12 cellular contexts compared by ENCODE assay signal in genomic region chr2:196293751-196294486, GRCh38.
A peak's percentile ranks its signal among the peaks of the same experiment; 100 is the strongest.
DNase-seq lines count a peak whose midpoint lies in the region; ATAC-seq and TF ChIP-seq lines count a peak whose summit lies in the region.
"Had no signal": no experiment of that assay in that cellular context is flagged by ENCODE, and none has a peak within 500 bp of the region (broad histone marks: within the 10 kb centered on the region; RNA-seq: fewer than 3 reads in every experiment).

No MANE protein-coding gene starts in this region.

- H3K4me3 ChIP-seq in choroid plexus epithelial cell (ENCODE audit: low read depth, low read length), result no peak overlapping the region
- H3K4me3 ChIP-seq: esophagus squamous epithelium, tibial artery had no signal

- no peak for ATAC-seq in HG03135 (IDR thresholded peaks at IDR 0.05; ENCODE audit: unreplicated experiment)

- peak; percentile 83 for DNase-seq in DMS53 (lab: John Stamatoyannopoulos, UW)
- peak; percentile 84 for DNase-seq in NCI-H226
- DNase-seq in choroid plexus epithelial cell (ENCODE audit: low read depth), result peak; percentile 93
- DNase-seq in non-pigmented ciliary epithelial cell (ENCODE audit: low read depth), result peak; percentile 84
- no peak for DNase-seq in activated CD8-positive, alpha-beta memory T cell treated with anti-CD3 and anti-CD28 coated beads for 24 hours
- DNase-seq in T-helper 9 cell, result no peak
- DNase-seq in HK-2 (ENCODE audit: unreplicated experiment), result no peak
- DNase-seq: esophagus squamous epithelium; NCI-H774; stimulated activated CD4-positive, alpha-beta T cell treated with anti-CD3 and anti-CD28 coated beads, Interleukin-4, amount 100 ng/mL, for 4 hours; tibial artery had no signal

- no peak for TF ChIP-seq CTCF in choroid plexus epithelial cell (conservative IDR thresholded peaks at IDR 0.05; ENCODE audit: low read depth, low read length)

Comparison
In these comparisons a context has a peak if more than half of its experiments do, and no peak if none do; other contexts are left out.
1. DNase-seq: peak in DMS53 (single experiment), NCI-H226 (single experiment), choroid plexus epithelial cell (single experiment) and non-pigmented ciliary epithelial cell (single experiment); none in activated CD8-positive, alpha-beta memory T cell treated with anti-CD3 and anti-CD28 coated beads for 24 hours (single experiment), T-helper 9 cell (single experiment) and HK-2 (single experiment).